ENCODE assay signal across 2 cellular contexts in the genomic region with DNA sequence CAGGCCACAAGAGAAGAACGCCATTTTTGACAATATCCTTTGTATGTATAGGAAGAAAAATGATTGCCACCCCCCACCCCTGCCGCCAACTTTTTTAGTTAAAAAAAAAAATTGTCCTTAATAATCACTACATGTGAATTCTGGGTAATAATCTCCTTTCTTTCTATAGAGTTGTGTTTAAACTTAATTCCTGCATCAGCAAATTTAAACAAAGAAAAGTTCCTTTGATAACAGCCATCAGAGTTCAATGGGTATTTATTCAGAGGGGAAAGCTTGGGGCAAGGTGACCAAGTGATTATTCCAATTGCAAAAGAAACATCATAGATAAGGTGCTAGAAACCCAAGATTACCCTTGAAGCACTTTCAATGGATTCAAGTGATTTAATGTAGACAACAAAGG.
TF ChIP-seq lines count a peak whose summit lies in the region.

No MANE protein-coding gene starts in this region.

TF ChIP-seq in IMR-90, 13 proteins besides CTCF, POLR2A, EP300 and RAD21:
- TF ChIP-seq RCOR1 (IDR thresholded peaks at IDR 0.05; ENCODE audit: insufficient replicate concordance, low read length), result no peak
- TF ChIP-seq CHD1 (IDR thresholded peaks at IDR 0.05; ENCODE audit: low read depth, low read length), result no peak
- TF ChIP-seq MAFK (IDR thresholded peaks at IDR 0.05; ENCODE audit: low read depth, low read length), result peak; percentile 50
- no peak for TF ChIP-seq MAZ (IDR thresholded peaks at IDR 0.05; ENCODE audit: borderline replicate concordance, low read depth, low read length)
TF ChIP-seq in IMR-90: peak in this region for 1.

TF ChIP-seq in WTC11, 78 proteins besides CTCF, POLR2A, EP300 and RAD21:
- TF ChIP-seq, protein P1, sequence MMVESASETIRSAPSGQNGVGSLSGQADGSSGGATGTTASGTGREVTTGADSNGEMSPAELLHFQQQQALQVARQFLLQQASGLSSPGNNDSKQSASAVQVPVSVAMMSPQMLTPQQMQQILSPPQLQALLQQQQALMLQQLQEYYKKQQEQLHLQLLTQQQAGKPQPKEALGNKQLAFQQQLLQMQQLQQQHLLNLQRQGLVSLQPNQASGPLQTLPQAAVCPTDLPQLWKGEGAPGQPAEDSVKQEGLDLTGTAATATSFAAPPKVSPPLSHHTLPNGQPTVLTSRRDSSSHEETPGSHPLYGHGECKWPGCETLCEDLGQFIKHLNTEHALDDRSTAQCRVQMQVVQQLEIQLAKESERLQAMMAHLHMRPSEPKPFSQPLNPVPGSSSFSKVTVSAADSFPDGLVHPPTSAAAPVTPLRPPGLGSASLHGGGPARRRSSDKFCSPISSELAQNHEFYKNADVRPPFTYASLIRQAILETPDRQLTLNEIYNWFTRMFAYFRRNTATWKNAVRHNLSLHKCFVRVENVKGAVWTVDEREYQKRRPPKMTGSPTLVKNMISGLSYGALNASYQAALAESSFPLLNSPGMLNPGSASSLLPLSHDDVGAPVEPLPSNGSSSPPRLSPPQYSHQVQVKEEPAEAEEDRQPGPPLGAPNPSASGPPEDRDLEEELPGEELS (CRISPR knock-in tag; IDR thresholded peaks at IDR 0.05), result no peak
- TF ChIP-seq RELA (CRISPR knock-in tag; IDR thresholded peaks at IDR 0.05; ENCODE audit: borderline replicate concordance) (no peak), NR3C1 (CRISPR knock-in tag; conservative IDR thresholded peaks at IDR 0.05; ENCODE audit: low read depth) (no peak), ATF1 (CRISPR knock-in tag; IDR thresholded peaks at IDR 0.05) (no peak), ZNF121 (CRISPR knock-in tag; IDR thresholded peaks at IDR 0.05) (no peak), ESRRA (CRISPR knock-in tag; IDR thresholded peaks at IDR 0.05; ENCODE audit: borderline replicate concordance) (no peak), IRF2 (CRISPR knock-in tag; IDR thresholded peaks at IDR 0.05; ENCODE audit: borderline replicate concordance, low read depth) (no peak), GABPB1 (CRISPR knock-in tag; IDR thresholded peaks at IDR 0.05) (no peak), ZNF219 (CRISPR knock-in tag; IDR thresholded peaks at IDR 0.05; ENCODE audit: borderline replicate concordance) (no peak), ZNF423 (CRISPR knock-in tag; IDR thresholded peaks at IDR 0.05) (no peak), ZNF416 (CRISPR knock-in tag; IDR thresholded peaks at IDR 0.05) (no peak), ZNF232 (CRISPR knock-in tag; IDR thresholded peaks at IDR 0.05) (no peak)
- TF ChIP-seq, protein P2, sequence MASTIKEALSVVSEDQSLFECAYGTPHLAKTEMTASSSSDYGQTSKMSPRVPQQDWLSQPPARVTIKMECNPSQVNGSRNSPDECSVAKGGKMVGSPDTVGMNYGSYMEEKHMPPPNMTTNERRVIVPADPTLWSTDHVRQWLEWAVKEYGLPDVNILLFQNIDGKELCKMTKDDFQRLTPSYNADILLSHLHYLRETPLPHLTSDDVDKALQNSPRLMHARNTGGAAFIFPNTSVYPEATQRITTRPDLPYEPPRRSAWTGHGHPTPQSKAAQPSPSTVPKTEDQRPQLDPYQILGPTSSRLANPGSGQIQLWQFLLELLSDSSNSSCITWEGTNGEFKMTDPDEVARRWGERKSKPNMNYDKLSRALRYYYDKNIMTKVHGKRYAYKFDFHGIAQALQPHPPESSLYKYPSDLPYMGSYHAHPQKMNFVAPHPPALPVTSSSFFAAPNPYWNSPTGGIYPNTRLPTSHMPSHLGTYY (CRISPR knock-in tag; IDR thresholded peaks at IDR 0.05), result no peak
- TF ChIP-seq, protein P3, sequence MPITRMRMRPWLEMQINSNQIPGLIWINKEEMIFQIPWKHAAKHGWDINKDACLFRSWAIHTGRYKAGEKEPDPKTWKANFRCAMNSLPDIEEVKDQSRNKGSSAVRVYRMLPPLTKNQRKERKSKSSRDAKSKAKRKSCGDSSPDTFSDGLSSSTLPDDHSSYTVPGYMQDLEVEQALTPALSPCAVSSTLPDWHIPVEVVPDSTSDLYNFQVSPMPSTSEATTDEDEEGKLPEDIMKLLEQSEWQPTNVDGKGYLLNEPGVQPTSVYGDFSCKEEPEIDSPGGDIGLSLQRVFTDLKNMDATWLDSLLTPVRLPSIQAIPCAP (CRISPR knock-in tag; IDR thresholded peaks at IDR 0.05), result no peak
- TF ChIP-seq, protein P4, sequence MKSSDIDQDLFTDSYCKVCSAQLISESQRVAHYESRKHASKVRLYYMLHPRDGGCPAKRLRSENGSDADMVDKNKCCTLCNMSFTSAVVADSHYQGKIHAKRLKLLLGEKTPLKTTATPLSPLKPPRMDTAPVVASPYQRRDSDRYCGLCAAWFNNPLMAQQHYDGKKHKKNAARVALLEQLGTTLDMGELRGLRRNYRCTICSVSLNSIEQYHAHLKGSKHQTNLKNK (CRISPR knock-in tag; IDR thresholded peaks at IDR 0.05), result no peak
- TF ChIP-seq, protein P5, sequence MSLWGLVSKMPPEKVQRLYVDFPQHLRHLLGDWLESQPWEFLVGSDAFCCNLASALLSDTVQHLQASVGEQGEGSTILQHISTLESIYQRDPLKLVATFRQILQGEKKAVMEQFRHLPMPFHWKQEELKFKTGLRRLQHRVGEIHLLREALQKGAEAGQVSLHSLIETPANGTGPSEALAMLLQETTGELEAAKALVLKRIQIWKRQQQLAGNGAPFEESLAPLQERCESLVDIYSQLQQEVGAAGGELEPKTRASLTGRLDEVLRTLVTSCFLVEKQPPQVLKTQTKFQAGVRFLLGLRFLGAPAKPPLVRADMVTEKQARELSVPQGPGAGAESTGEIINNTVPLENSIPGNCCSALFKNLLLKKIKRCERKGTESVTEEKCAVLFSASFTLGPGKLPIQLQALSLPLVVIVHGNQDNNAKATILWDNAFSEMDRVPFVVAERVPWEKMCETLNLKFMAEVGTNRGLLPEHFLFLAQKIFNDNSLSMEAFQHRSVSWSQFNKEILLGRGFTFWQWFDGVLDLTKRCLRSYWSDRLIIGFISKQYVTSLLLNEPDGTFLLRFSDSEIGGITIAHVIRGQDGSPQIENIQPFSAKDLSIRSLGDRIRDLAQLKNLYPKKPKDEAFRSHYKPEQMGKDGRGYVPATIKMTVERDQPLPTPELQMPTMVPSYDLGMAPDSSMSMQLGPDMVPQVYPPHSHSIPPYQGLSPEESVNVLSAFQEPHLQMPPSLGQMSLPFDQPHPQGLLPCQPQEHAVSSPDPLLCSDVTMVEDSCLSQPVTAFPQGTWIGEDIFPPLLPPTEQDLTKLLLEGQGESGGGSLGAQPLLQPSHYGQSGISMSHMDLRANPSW (CRISPR knock-in tag; conservative IDR thresholded peaks at IDR 0.05; ENCODE audit: low read depth), result no peak
